8 cellular contexts compared by ENCODE assay signal in the genomic region with DNA sequence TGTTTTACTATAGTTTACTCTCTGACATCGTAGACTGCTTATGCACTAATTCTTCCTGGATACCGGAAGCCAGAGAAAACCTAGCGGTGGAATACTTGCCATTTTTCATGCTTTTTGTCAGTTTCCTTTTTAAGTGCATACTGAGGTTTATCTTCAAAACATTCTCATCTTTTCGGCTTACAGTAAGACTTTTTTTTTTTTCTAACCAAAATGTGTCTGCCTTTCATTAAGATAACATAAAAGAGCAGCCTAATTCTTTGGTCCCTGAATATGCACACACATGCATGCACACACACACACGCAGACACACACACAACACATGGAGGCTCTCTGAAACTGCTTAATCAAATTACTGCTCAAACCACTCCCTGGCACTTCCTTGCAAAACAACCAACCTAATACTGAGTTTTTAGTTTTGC. TPM values are rescaled to one million over a fixed set of nuclear protein-coding genes. Genes with fewer than 3 reads are reported as not detected.
A peak's percentile ranks its signal among the peaks of the same experiment; 100 is the strongest.
DNase-seq lines count a peak whose midpoint lies in the region; ATAC-seq, FAIRE-seq and TF ChIP-seq lines count a peak whose summit lies in the region.

No MANE protein-coding gene starts in this region.

- intact Hi-C loops in prostate gland (cut with DNase I): no loop called here

- peak overlapping the region; percentile 49 to 94 (median 87) for H3K4me3 ChIP-seq in keratinocyte (ENCODE audit: control insufficient read depth in 2 of 3, extremely low read depth in 1 of 3, insufficient read depth in 2 of 3, low read depth in 1 of 3, low read length in 3 of 3)
- peak overlapping the region in 3 of 4 donors; percentile 61 to 90 (median 89) for H3K4me3 ChIP-seq in upper lobe of left lung
- H3K4me3 ChIP-seq in prostate gland: peak overlapping the region in 1 of 2 donors; percentile 80

- H3K27me3 Mint-ChIP-seq in stimulated activated naive CD8-positive, alpha-beta T cell treated with anti-CD3 and anti-CD28 coated beads, Interleukin-15, Interleukin-2, amounts not matched to agents 100 ng/mL and 50 ng/mL, for 24 hours: no peaks in the 10 kb centered on the region
- H3K27me3 Mint-ChIP-seq in activated CD8-positive, alpha-beta T cell treated with anti-CD3 and anti-CD28 coated beads, Interleukin-2, amount 10 ng/mL, durations not matched to agents 7 days and 5 days (ENCODE audit: low read depth): no peaks in the 10 kb centered on the region

- POLR2A ChIA-PET in activated CD8-positive, alpha-beta T cell treated with anti-CD3 and anti-CD28 coated beads, Interleukin-2, amount 10 ng/mL, durations not matched to agents 7 days and 5 days (lab: Charles Lee): interaction anchor here (0.9 kb wide), 1 partner anchor 36 kb away, joined by 5 read pairs; no protein-coding TSS in a partner anchor

- WGBS in upper lobe of left lung, 2 donors: 11 to 19% methylated on average over 5 of the region's 5 CpGs
- WGBS in prostate gland: 29% methylated on average over 5 of the region's 5 CpGs

- H3K9me3 Mint-ChIP-seq in stimulated activated naive CD8-positive, alpha-beta T cell treated with anti-CD3 and anti-CD28 coated beads, Interleukin-15, Interleukin-2, amounts not matched to agents 100 ng/mL and 50 ng/mL, for 24 hours: no peaks in the 10 kb centered on the region
- H3K9me3 Mint-ChIP-seq in activated CD8-positive, alpha-beta T cell treated with anti-CD3 and anti-CD28 coated beads, Interleukin-2, amount 10 ng/mL, durations not matched to agents 7 days and 5 days (ENCODE audit: insufficient read depth): no peaks in the 10 kb centered on the region

- no peaks in the 10 kb centered on the region for H3K9me1 ChIP-seq in keratinocyte (ENCODE audit: control insufficient read depth, extremely low read depth, insufficient read depth, low read length)

- H3K27ac Mint-ChIP-seq in stimulated activated naive CD8-positive, alpha-beta T cell treated with anti-CD3 and anti-CD28 coated beads, Interleukin-15, Interleukin-2, amounts not matched to agents 100 ng/mL and 50 ng/mL, for 24 hours: peak overlapping the region; percentile 66
- peak overlapping the region; percentile 75 for H3K27ac Mint-ChIP-seq in activated CD8-positive, alpha-beta T cell treated with anti-CD3 and anti-CD28 coated beads, Interleukin-2, amount 10 ng/mL, durations not matched to agents 7 days and 5 days

- H3K27me3 ChIP-seq in keratinocyte (ENCODE audit: control insufficient read depth, extremely low read depth, insufficient read depth, low read length): no peaks in the 10 kb centered on the region
- no peaks in the 10 kb centered on the region for H3K27me3 ChIP-seq in upper lobe of left lung
- H3K27me3 ChIP-seq in prostate gland (replicated peaks; ENCODE audit: insufficient read depth): no peaks in the 10 kb centered on the region

- TF ChIP-seq CTCF in keratinocyte (optimal IDR thresholded peaks at IDR 0.05 in 1 of 3, IDR thresholded peaks at IDR 0.05 in 1 of 3, conservative IDR thresholded peaks at IDR 0.05 in 1 of 3; ENCODE audit: extremely low read depth in 1 of 3, insufficient read depth in 2 of 3, low read length in 3 of 3) (no peak), upper lobe of left lung (IDR thresholded peaks at IDR 0.05) (no peak), prostate gland (IDR thresholded peaks at IDR 0.05) (no peak)

- peaks cover 31% of the 10 kb centered on the region for H3K4me1 Mint-ChIP-seq in stimulated activated naive CD8-positive, alpha-beta T cell treated with anti-CD3 and anti-CD28 coated beads, Interleukin-15, Interleukin-2, amounts not matched to agents 100 ng/mL and 50 ng/mL, for 24 hours (ENCODE audit: low read depth)
- H3K4me1 Mint-ChIP-seq in activated CD8-positive, alpha-beta T cell treated with anti-CD3 and anti-CD28 coated beads, Interleukin-2, amount 10 ng/mL, durations not matched to agents 7 days and 5 days (ENCODE audit: low read depth): peaks cover 29% of the 10 kb centered on the region

- peaks cover 40% of the 10 kb centered on the region for H3K79me2 ChIP-seq in keratinocyte (ENCODE audit: control insufficient read depth, insufficient read depth, low read length)

- dilution Hi-C loops in keratinocyte (cut with MboI; ENCODE audit: extremely low pct_ligation_motif_present, low sequenced_read_pairs): no loop called here

- H4K20me1 ChIP-seq in keratinocyte (ENCODE audit: control insufficient read depth, extremely low read depth, insufficient read depth, low read length): no peaks in the 10 kb centered on the region

- DNase-seq in stimulated activated naive CD8-positive, alpha-beta T cell treated with anti-CD3 and anti-CD28 coated beads, Interleukin-15, Interleukin-2, amounts not matched to agents 100 U/mL and 50 U/mL, for 24 hours: no peak
- no peak for DNase-seq in activated CD8-positive, alpha-beta T cell treated with anti-CD3 and anti-CD28 coated beads, Interleukin-2, amount 10 ng/mL, durations not matched to agents 7 days and 5 days
- DNase-seq in keratinocyte (ENCODE audit: low read depth, low spot score): no peak
- no peak for DNase-seq in upper lobe of left lung
- DNase-seq in activated CD8-positive, alpha-beta memory T cell treated with anti-CD3 and anti-CD28 coated beads for 24 hours: no peak
- no peak for DNase-seq in prostate gland (ENCODE audit: low spot score)

- peaks cover 6% of the 10 kb centered on the region for H3K36me3 Mint-ChIP-seq in stimulated activated naive CD8-positive, alpha-beta T cell treated with anti-CD3 and anti-CD28 coated beads, Interleukin-15, Interleukin-2, amounts not matched to agents 100 ng/mL and 50 ng/mL, for 24 hours (ENCODE audit: low read depth)
- peaks cover 8% of the 10 kb centered on the region for H3K36me3 Mint-ChIP-seq in activated CD8-positive, alpha-beta T cell treated with anti-CD3 and anti-CD28 coated beads, Interleukin-2, amount 10 ng/mL, durations not matched to agents 7 days and 5 days (ENCODE audit: low read depth)

- H3K9me3 ChIP-seq in keratinocyte (ENCODE audit: control insufficient read depth, low read depth, low read length): no peaks in the 10 kb centered on the region
- no peaks in the 10 kb centered on the region for H3K9me3 ChIP-seq in upper lobe of left lung
- no peaks in the 10 kb centered on the region for H3K9me3 ChIP-seq in prostate gland

- no peak for ATAC-seq in stimulated activated naive CD8-positive, alpha-beta T cell treated with anti-CD3 and anti-CD28 coated beads, Interleukin-15, Interleukin-2, amounts not matched to agents 100 U/mL and 50 U/mL, for 24 hours
- no peak for ATAC-seq in activated CD8-positive, alpha-beta T cell treated with anti-CD3 and anti-CD28 coated beads, Interleukin-2, amount 10 ng/mL, durations not matched to agents 7 days and 5 days
- no peak for ATAC-seq in upper lobe of left lung (ENCODE audit: low FRiP score in 2 of 2)
- ATAC-seq in GM21526 (IDR thresholded peaks at IDR 0.05; ENCODE audit: low FRiP score, unreplicated experiment): no peak

- CTCF ChIA-PET in activated CD8-positive, alpha-beta T cell treated with anti-CD3 and anti-CD28 coated beads, Interleukin-2, amount 10 ng/mL, durations not matched to agents 7 days and 5 days (lab: Charles Lee): interaction anchor here (1.6 kb wide), 1 partner anchor 14 kb away, joined by 3 read pairs; no protein-coding TSS in a partner anchor

- H3K4me1 ChIP-seq in keratinocyte (ENCODE audit: control insufficient read depth, extremely low read depth, insufficient read depth, low read length) (peaks cover 18% of the 10 kb centered on the region), upper lobe of left lung (peaks cover 10 to 27% (median 19%) of the 10 kb centered on the region in 4 donors), prostate gland (replicated peaks) (no peaks in the 10 kb centered on the region)

- H2AFZ ChIP-seq in keratinocyte (ENCODE audit: control insufficient read depth, low read length): peak overlapping the region; percentile 54

- no peaks in the 10 kb centered on the region for H3K36me3 ChIP-seq in keratinocyte (ENCODE audit: control insufficient read depth in 2 of 2, extremely low read depth in 1 of 2, insufficient read depth in 2 of 2, low read length in 2 of 2)
- H3K36me3 ChIP-seq in upper lobe of left lung: no peaks in the 10 kb centered on the region
- no peaks in the 10 kb centered on the region for H3K36me3 ChIP-seq in prostate gland

- H3K4me3 Mint-ChIP-seq in stimulated activated naive CD8-positive, alpha-beta T cell treated with anti-CD3 and anti-CD28 coated beads, Interleukin-15, Interleukin-2, amounts not matched to agents 100 ng/mL and 50 ng/mL, for 24 hours: peak overlapping the region; percentile 83
- peak overlapping the region; percentile 93 for H3K4me3 Mint-ChIP-seq in activated CD8-positive, alpha-beta T cell treated with anti-CD3 and anti-CD28 coated beads, Interleukin-2, amount 10 ng/mL, durations not matched to agents 7 days and 5 days

- no peak for TF ChIP-seq EP300 in upper lobe of left lung (IDR thresholded peaks at IDR 0.05)

- FAIRE-seq in keratinocyte (lab: Jason Lieb, UNC): no peak

- peak overlapping the region; percentile 93 for H3K4me2 ChIP-seq in keratinocyte (ENCODE audit: control insufficient read depth, extremely low read depth, insufficient read depth, low read depth, low read length)

- H3K27ac ChIP-seq in keratinocyte (ENCODE audit: control insufficient read depth, insufficient read depth, low read length) (peak overlapping the region; percentile 6), upper lobe of left lung (no peak overlapping the region), prostate gland (no peak overlapping the region)

- H3K9ac ChIP-seq in keratinocyte (ENCODE audit: control insufficient read depth, extremely low read depth, insufficient read depth, low read length): peak overlapping the region; percentile 71

- TF ChIP-seq POLR2A in upper lobe of left lung (IDR thresholded peaks at IDR 0.05): no peak
- TF ChIP-seq POLR2A in prostate gland (IDR thresholded peaks at IDR 0.05): no peak

RNA-seq across cellular contexts. Expression of gene ZNF445, which starts 1.3 kb away (rescaled TPM):
- 10 to 100 TPM; 25.6 to 26.7 TPM for total RNA-seq in activated CD8-positive, alpha-beta T cell treated with anti-CD3 and anti-CD28 coated beads, Interleukin-2, amount 10 ng/mL, durations not matched to agents 7 days and 5 days
- polyA plus RNA-seq in keratinocyte: 3.0 to 3.3 TPM (median 3.3 TPM) in 3 replicates
- polyA plus RNA-seq in keratinocyte (2011; ENCODE audit: low read depth): 1.4 TPM
- polyA plus RNA-seq in keratinocyte (2011; cell fraction: cytosol; rRNA removed): 1.5 and 1.9 TPM in 2 replicates
- 9.1 and 9.2 TPM in 2 replicates for polyA plus RNA-seq in keratinocyte (2011; cell fraction: nucleus; rRNA removed)
- 2.3 and 4.0 TPM in 2 replicates for polyA plus RNA-seq in keratinocyte (2012; ENCODE audit: low replicate concordance)
- polyA minus RNA-seq in keratinocyte: 5.9 to 9.6 TPM (median 8.6 TPM) in 3 replicates
- 1.9 TPM for polyA minus RNA-seq in keratinocyte (2011; cell fraction: cytosol; rRNA and poly(A)+ RNA removed)
- polyA minus RNA-seq in keratinocyte (2011; cell fraction: nucleus; rRNA and poly(A)+ RNA removed): 6.5 and 13.7 TPM in 2 replicates
- total RNA-seq in upper lobe of left lung (10 to 100 TPM in 4 of 6 donors, 1 to 10 TPM in 2; 6.7 to 20.0 (median 12.9) TPM), prostate gland (10 to 100 TPM; 10.8 to 17.9 TPM)
